ENCODE assay signal across 21 cellular contexts in the genomic region with DNA sequence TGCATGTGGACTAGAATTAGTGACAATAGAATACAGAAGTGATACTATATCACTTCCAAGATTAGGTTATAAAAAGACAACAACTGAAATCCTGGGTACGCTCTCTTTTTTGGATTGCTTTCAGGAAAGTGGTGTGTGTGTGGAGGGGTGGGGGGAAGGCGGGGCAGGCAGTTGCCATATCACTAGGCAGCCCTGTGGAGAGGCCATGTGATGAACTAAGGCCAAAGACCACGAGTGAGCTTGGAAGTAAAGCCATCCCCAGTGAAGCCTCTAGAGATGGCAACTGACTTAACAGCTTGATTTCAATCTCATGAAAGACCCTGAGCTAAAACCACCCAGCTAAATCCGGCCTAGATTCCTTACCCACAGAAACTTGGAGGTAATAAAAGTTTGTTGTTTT. TPM values are rescaled to one million over a fixed set of nuclear protein-coding genes. Genes with fewer than 3 reads are reported as not detected.
DNase-seq lines count a peak whose midpoint lies in the region; ATAC-seq and TF ChIP-seq lines count a peak whose summit lies in the region.
"Had no signal": no experiment of that assay in that cellular context is flagged by ENCODE, and none has a peak within 500 bp of the region (broad histone marks: within the 10 kb centered on the region; RNA-seq: fewer than 3 reads in every experiment).

No MANE protein-coding gene starts in this region.

- DNase-seq in UCSD-AML1 (lab: John Stamatoyannopoulos, UW; ENCODE audit: unreplicated experiment): peak; percentile 3
- peak; percentile 38 to 43 for DNase-seq in erythroblast (lab: John Stamatoyannopoulos, UW)
- DNase-seq in myocyte (ENCODE audit: low read depth): peak; percentile 26
- DNase-seq in COR-L47 (lab: John Stamatoyannopoulos, UW): no peak
- DNase-seq: 8988T; ACHN; AML-193; BE2C; Calu3; CD4-positive, alpha-beta T cell; CD8-positive, alpha-beta memory T cell; DMS153; DND-41; H7; HCEC 1CT had no signal

- CTCF ChIA-PET in HEK293 (lab: Yijun Ruan, JAX): interaction anchor here (1.0 kb wide), 1 partner anchor 27 kb away, joined by 3 read pairs; no protein-coding TSS in a partner anchor

- no peaks in the 10 kb centered on the region for H3K36me3 ChIP-seq in HEK293 (ENCODE audit: control insufficient read depth in 2 of 2, insufficient read depth in 1 of 2, low read length in 2 of 2)
- H3K36me3 ChIP-seq: BE2C; BLaER1 treated with 17β-estradiol and CSF1 and Interleukin-3, amounts not matched to agents 10 nM and 100 nM had no signal

- no peak overlapping the region for H3K4me3 ChIP-seq in HEK293 (ENCODE audit: low read depth, low read length)
- H3K4me3 ChIP-seq: A549; BLaER1 treated with 17β-estradiol and CSF1 and Interleukin-3, amounts not matched to agents 10 nM and 100 nM had no signal

- H3K9me3 ChIP-seq in HEK293 (ENCODE audit: control insufficient read depth, insufficient read depth, low read depth, low read length): no peaks in the 10 kb centered on the region
- H3K9me3 ChIP-seq: A549; BE2C; BLaER1 treated with 17β-estradiol and CSF1 and Interleukin-3, amounts not matched to agents 10 nM and 100 nM had no signal

- no peak for TF ChIP-seq CTCF in HEK293 (tag by site-specific recombination; IDR thresholded peaks at IDR 0.05)

- H3K27ac ChIP-seq in HEK293 (ENCODE audit: extremely low read depth, low read depth, low read length): no peak overlapping the region
- H3K27ac ChIP-seq: A549; BLaER1 treated with 17β-estradiol and CSF1 and Interleukin-3, amounts not matched to agents 10 nM and 100 nM had no signal

- ATAC-seq in GM19035 (IDR thresholded peaks at IDR 0.05; ENCODE audit: unreplicated experiment) (no peak), esophagus mucosa (no peak), HG03354 (IDR thresholded peaks at IDR 0.05; ENCODE audit: poor library complexity, severe bottlenecking, unreplicated experiment) (no peak)
- ATAC-seq: A549 had no signal

- H3K4me1 ChIP-seq in HEK293 (ENCODE audit: control insufficient read depth, insufficient read depth, low read length): no peaks in the 10 kb centered on the region
- H3K4me1 ChIP-seq: A549; BE2C; BLaER1 treated with 17β-estradiol and CSF1 and Interleukin-3, amounts not matched to agents 10 nM and 100 nM had no signal

- TF ChIP-seq POLR2A in erythroblast (IDR thresholded peaks at IDR 0.05; ENCODE audit: low read length): no peak

- POLR2A ChIA-PET in HEK293 (lab: Yijun Ruan, JAX): no interaction called here

TF ChIP-seq in HEK293, 187 proteins besides CTCF, POLR2A, EP300 and RAD21:
- no peak for TF ChIP-seq MYNN (tag by site-specific recombination; IDR thresholded peaks at IDR 0.05; ENCODE audit: borderline replicate concordance)
- TF ChIP-seq ZNF335 (tag by site-specific recombination; conservative IDR thresholded peaks at IDR 0.05): no peak
- no peak for TF ChIP-seq BCL11B (tag by site-specific recombination; IDR thresholded peaks at IDR 0.05; ENCODE audit: low read depth)
- TF ChIP-seq ZNF629 (tag by site-specific recombination; IDR thresholded peaks at IDR 0.05): no peak
- peak; percentile 51; the same call in 1 of the 2 replicates for TF ChIP-seq ZNF350 (tag by site-specific recombination; IDR thresholded peaks at IDR 0.05)

RNA-seq across cellular contexts. Expression of a gene that starts 6.2 kb away (rescaled TPM):
- 0.64 and 0.73 TPM in 2 replicates for total RNA-seq in myocyte
- 0.06 TPM for polyA plus RNA-seq in myocyte (2012)
- 13.4 TPM for total RNA-seq in esophagus mucosa

RNA-seq across cellular contexts. Expression of a gene that starts 48.4 kb away (rescaled TPM):
- total RNA-seq in myocyte (21.2 and 23.8 TPM in 2 replicates), esophagus mucosa (5.4 TPM)
- 3.7 TPM for polyA plus RNA-seq in myocyte (2012)
